ENCODE assay signal across 11 cellular contexts in the genomic region with DNA sequence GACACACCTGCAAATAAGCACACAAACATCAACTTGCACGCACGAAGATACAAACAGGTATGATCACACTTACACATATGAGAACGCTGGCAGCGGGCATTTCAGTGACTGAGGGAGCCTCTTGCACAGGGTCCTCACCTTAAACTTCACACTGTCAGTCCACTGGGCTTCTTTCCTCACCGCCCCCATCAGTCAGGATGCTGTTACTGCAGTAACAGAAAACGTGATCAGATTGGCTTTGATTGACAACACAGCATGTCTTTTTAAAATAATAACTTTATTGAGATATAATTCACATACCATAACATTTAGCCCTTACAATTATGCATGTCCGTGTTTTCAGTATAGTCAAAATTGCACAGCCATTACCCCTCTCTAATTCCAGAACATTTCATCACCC. TPM values are rescaled to one million over a fixed set of nuclear protein-coding genes. Genes with fewer than 3 reads are reported as not detected.
DNase-seq lines count a peak whose midpoint lies in the region; ATAC-seq and TF ChIP-seq lines count a peak whose summit lies in the region.
"Had no signal": no experiment of that assay in that cellular context is flagged by ENCODE, and none has a peak within 500 bp of the region (broad histone marks: within the 10 kb centered on the region; RNA-seq: fewer than 3 reads in every experiment).

No MANE protein-coding gene starts in this region.

- intact Hi-C loops in gastrocnemius medialis (cut with DNase I; ENCODE audit: low total_unique reads): loop anchor here (10.0 kb wide), 1 partner anchor 351 kb away; no protein-coding TSS in a partner anchor

- in situ Hi-C loops in astrocyte of the cerebellum (cut with HindIII; ENCODE audit: low sequenced_read_pairs): no loop called here
- in situ Hi-C loops in gastrocnemius medialis (cut with MboI; ENCODE audit: low sequenced_read_pairs in 4 of 4): loop anchor here in 1 of 4 donors (10.0 kb wide), 1 partner anchor 351 kb away; no protein-coding TSS in a partner anchor

- H3K9me3 Mint-ChIP-seq in GM23338 (no peaks in the 10 kb centered on the region), neural progenitor cell (no peaks in the 10 kb centered on the region)

- peak; percentile 31 for ATAC-seq in GM23338
- no peak for ATAC-seq in gastrocnemius medialis

- H3K4me3 ChIP-seq in GM23338: no peak overlapping the region
- H3K4me3 ChIP-seq in astrocyte of the cerebellum (ENCODE audit: low read depth, low read length): no peak overlapping the region
- H3K4me3 ChIP-seq in neural progenitor cell: no peak overlapping the region
- no peak overlapping the region for H3K4me3 ChIP-seq in gastrocnemius medialis
- H3K4me3 ChIP-seq: lung had no signal

- H2AFZ ChIP-seq in GM23338: no peak overlapping the region
- H2AFZ ChIP-seq in neural progenitor cell (replicated peaks): no peak overlapping the region

- no peaks in the 10 kb centered on the region for H3K4me1 ChIP-seq in GM23338 (ENCODE audit: insufficient read depth)
- no peaks in the 10 kb centered on the region for H3K4me1 ChIP-seq in neural progenitor cell
- peaks cover 4 to 17% of the 10 kb centered on the region in 2 donors for H3K4me1 ChIP-seq in gastrocnemius medialis

- H3K27ac Mint-ChIP-seq in GM23338 (no peak overlapping the region), neural progenitor cell (no peak overlapping the region)

- H3K79me2 ChIP-seq in GM23338 (replicated peaks; ENCODE audit: insufficient read depth) (no peaks in the 10 kb centered on the region), neural progenitor cell (ENCODE audit: low read depth) (no peaks in the 10 kb centered on the region)

- H3K27me3 Mint-ChIP-seq in GM23338 (ENCODE audit: insufficient read depth, low read depth, poor library complexity) (peaks cover 3% of the 10 kb centered on the region), neural progenitor cell (ENCODE audit: insufficient read depth, low read depth) (peaks cover 10% of the 10 kb centered on the region)

- H3K4me1 Mint-ChIP-seq in GM23338 (peaks cover 7% of the 10 kb centered on the region; the same call in 2 of the 3 replicates), neural progenitor cell (peaks cover 17% of the 10 kb centered on the region)

- no peak overlapping the region for H3K4me2 ChIP-seq in GM23338
- no peak overlapping the region for H3K4me2 ChIP-seq in neural progenitor cell

- H3K27ac ChIP-seq in GM23338 (ENCODE audit: low read depth) (no peak overlapping the region), neural progenitor cell (no peak overlapping the region), gastrocnemius medialis (no peak overlapping the region)

- no peaks in the 10 kb centered on the region for H3F3A ChIP-seq in GM23338 (replicated peaks; ENCODE audit: low read depth)
- H3F3A ChIP-seq in neural progenitor cell (ENCODE audit: low read depth): no peaks in the 10 kb centered on the region

- DNase-seq in activated CD4-positive, alpha-beta T cell treated with anti-CD3 and anti-CD28 coated beads for 48 hours: peak; percentile 49
- DNase-seq in activated CD4-positive, alpha-beta T cell treated with anti-CD3 and anti-CD28 coated beads, Interleukin-2, amount 50 U/mL, for 4 hours: no peak
- DNase-seq in GM23338 (ENCODE audit: low spot score) (peak; percentile 54), astrocyte of the cerebellum (ENCODE audit: low read depth) (no peak), neural progenitor cell (ENCODE audit: low spot score) (no peak), DMS79 (lab: John Stamatoyannopoulos, UW) (no peak), hippocampal formation (lab: John Stamatoyannopoulos, UW) (no peak), gastrocnemius medialis (no peak)
- DNase-seq: central memory CD4-positive, alpha-beta T cell had no signal

- H3K36me3 ChIP-seq in GM23338 (ENCODE audit: insufficient read depth) (no peaks in the 10 kb centered on the region), neural progenitor cell (no peaks in the 10 kb centered on the region), gastrocnemius medialis (no peaks in the 10 kb centered on the region)

- TF ChIP-seq POLR2A in gastrocnemius medialis (IDR thresholded peaks at IDR 0.05): no peak

- H3K36me3 Mint-ChIP-seq in GM23338 (ENCODE audit: low read depth): no peaks in the 10 kb centered on the region
- H3K36me3 Mint-ChIP-seq in neural progenitor cell: peaks cover under 1% of the 10 kb centered on the region

- H4K20me1 ChIP-seq in GM23338 (replicated peaks; ENCODE audit: insufficient read depth) (no peaks in the 10 kb centered on the region), neural progenitor cell (ENCODE audit: low read depth) (no peaks in the 10 kb centered on the region)

- H3K4me3 Mint-ChIP-seq in GM23338 (no peak overlapping the region), neural progenitor cell (no peak overlapping the region)

- H3K9me3 ChIP-seq in neural progenitor cell (ENCODE audit: low read depth) (no peaks in the 10 kb centered on the region), gastrocnemius medialis (no peaks in the 10 kb centered on the region)

- H3K27me3 ChIP-seq in GM23338 (ENCODE audit: insufficient read depth) (no peaks in the 10 kb centered on the region), neural progenitor cell (peaks cover 9% of the 10 kb centered on the region), gastrocnemius medialis (no peaks in the 10 kb centered on the region)

- H3K9ac ChIP-seq in neural progenitor cell: no peak overlapping the region

- no peaks in the 10 kb centered on the region for H3K9me2 ChIP-seq in GM23338 (ENCODE audit: insufficient read depth)

- TF ChIP-seq CTCF in GM23338 (conservative IDR thresholded peaks at IDR 0.05; ENCODE audit: low read depth in 2 of 2) (peak; percentile 48 to 64), astrocyte of the cerebellum (IDR thresholded peaks at IDR 0.05; ENCODE audit: low read depth, low read length, missing control alignments) (peak; percentile 53), neural progenitor cell (IDR thresholded peaks at IDR 0.05) (peak; percentile 57), gastrocnemius medialis (IDR thresholded peaks at IDR 0.05 in 4 of 5, conservative IDR thresholded peaks at IDR 0.05 in 1 of 5) (peak in 2 of 5 experiments; percentile 18 to 25)

TF ChIP-seq in GM23338, 12 proteins besides CTCF, POLR2A, EP300 and RAD21:
- TF ChIP-seq NANOG (IDR thresholded peaks at IDR 0.05; ENCODE audit: borderline replicate concordance) (no peak), CREB1 (CRISPR knock-in tag; IDR thresholded peaks at IDR 0.05; ENCODE audit: low read depth) (no peak)
- TF ChIP-seq, protein P1, sequence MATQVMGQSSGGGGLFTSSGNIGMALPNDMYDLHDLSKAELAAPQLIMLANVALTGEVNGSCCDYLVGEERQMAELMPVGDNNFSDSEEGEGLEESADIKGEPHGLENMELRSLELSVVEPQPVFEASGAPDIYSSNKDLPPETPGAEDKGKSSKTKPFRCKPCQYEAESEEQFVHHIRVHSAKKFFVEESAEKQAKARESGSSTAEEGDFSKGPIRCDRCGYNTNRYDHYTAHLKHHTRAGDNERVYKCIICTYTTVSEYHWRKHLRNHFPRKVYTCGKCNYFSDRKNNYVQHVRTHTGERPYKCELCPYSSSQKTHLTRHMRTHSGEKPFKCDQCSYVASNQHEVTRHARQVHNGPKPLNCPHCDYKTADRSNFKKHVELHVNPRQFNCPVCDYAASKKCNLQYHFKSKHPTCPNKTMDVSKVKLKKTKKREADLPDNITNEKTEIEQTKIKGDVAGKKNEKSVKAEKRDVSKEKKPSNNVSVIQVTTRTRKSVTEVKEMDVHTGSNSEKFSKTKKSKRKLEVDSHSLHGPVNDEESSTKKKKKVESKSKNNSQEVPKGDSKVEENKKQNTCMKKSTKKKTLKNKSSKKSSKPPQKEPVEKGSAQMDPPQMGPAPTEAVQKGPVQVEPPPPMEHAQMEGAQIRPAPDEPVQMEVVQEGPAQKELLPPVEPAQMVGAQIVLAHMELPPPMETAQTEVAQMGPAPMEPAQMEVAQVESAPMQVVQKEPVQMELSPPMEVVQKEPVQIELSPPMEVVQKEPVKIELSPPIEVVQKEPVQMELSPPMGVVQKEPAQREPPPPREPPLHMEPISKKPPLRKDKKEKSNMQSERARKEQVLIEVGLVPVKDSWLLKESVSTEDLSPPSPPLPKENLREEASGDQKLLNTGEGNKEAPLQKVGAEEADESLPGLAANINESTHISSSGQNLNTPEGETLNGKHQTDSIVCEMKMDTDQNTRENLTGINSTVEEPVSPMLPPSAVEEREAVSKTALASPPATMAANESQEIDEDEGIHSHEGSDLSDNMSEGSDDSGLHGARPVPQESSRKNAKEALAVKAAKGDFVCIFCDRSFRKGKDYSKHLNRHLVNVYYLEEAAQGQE (IDR thresholded peaks at IDR 0.05; ENCODE audit: unreplicated experiment): no peak

RNA-seq across cellular contexts. Expression of a gene that starts 8.2 kb away (rescaled TPM):
- total RNA-seq in GM23338 (2014; rRNA removed; shearing (Covaris generic)): not detected in 2 replicates
- polyA plus RNA-seq in GM23338 (2016; fragmentation: Nextera tagmentation; extraction: Ambion mirVana): not detected in 2 replicates
- not detected in 2 replicates for total RNA-seq in neural progenitor cell (ENCODE audit: low replicate concordance)
- under 1 TPM in 2 of 4 donors, not detected in 2; 0.56 to 0.61 TPM for total RNA-seq in gastrocnemius medialis
- total RNA-seq: Daoy, lung had no signal
- polyA plus RNA-seq: lung had no signal

RNA-seq across cellular contexts. Expression of a gene that starts 20.8 kb away (rescaled TPM):
- total RNA-seq in GM23338 (2014; rRNA removed; shearing (Covaris generic)): 4.1 and 4.4 TPM in 2 replicates
- polyA plus RNA-seq in GM23338 (2016; fragmentation: Nextera tagmentation; extraction: Ambion mirVana): 1.9 and 2.1 TPM in 2 replicates
- total RNA-seq in neural progenitor cell (ENCODE audit: low replicate concordance) (6.8 and 9.6 TPM in 2 replicates), gastrocnemius medialis (under 1 TPM in 1 of 4 donors, not detected in 3; 0.11 TPM)

RNA-seq across cellular contexts. Expression of a gene that starts 29.0 kb away (rescaled TPM):
- total RNA-seq in GM23338 (2014; rRNA removed; shearing (Covaris generic)): 1.2 and 2.3 TPM in 2 replicates
- 1.5 and 1.7 TPM in 2 replicates for polyA plus RNA-seq in GM23338 (2016; fragmentation: Nextera tagmentation; extraction: Ambion mirVana)
- total RNA-seq in neural progenitor cell (ENCODE audit: low replicate concordance): 0.62 TPM in 1 of 2 replicates, not detected in the other
- total RNA-seq in gastrocnemius medialis: 100 to 1,000 TPM; 335 to 819 (median 539) TPM

Comparison
In these comparisons a context has a peak if more than half of its experiments do, and no peak if none do; other contexts are left out.
1. DNase-seq: peak in activated CD4-positive, alpha-beta T cell treated with anti-CD3 and anti-CD28 coated beads for 48 hours (single experiment) and GM23338 (single experiment); none in activated CD4-positive, alpha-beta T cell treated with anti-CD3 and anti-CD28 coated beads, Interleukin-2, amount 50 U/mL, for 4 hours (0 of 2), astrocyte of the cerebellum (single experiment), neural progenitor cell (single experiment), DMS79 (single experiment), hippocampal formation (0 of 2) and gastrocnemius medialis (0 of 2).
2. RNA of a gene that starts 29.0 kb away (total RNA-seq): 335 to 819 TPM in gastrocnemius medialis; 1.2 to 2.3 TPM in GM23338 and 0.62 TPM in neural progenitor cell; every median in the first group is over 100 times any median in the second.